Comparison of ENCODE assay signal across 15 cellular contexts in the genomic region with DNA sequence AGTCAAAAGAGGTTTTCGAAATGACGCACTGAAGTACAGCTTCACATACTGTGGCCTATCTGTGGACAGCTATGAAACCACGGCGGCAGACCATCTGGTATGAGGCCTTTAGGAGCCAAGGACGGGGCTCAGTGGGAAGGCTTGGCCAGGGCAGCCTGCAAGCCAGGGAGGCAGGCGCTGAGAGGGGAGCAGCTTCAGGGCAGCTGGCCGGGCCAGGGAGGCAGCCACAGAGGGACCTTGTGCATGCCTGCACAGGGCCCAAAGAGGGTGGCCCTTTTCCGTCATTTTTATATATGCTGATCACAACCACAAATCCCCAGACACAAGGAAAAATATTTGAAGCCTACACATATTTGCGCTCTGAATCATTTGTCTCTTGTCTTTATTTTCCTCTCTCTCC. TPM values are rescaled to one million over a fixed set of nuclear protein-coding genes. Genes with fewer than 3 reads are reported as not detected.
DNase-seq lines count a peak whose midpoint lies in the region; ATAC-seq lines count a peak whose summit lies in the region.
"Had no signal": no experiment of that assay in that cellular context is flagged by ENCODE, and none has a peak within 500 bp of the region (broad histone marks: within the 10 kb centered on the region; RNA-seq: fewer than 3 reads in every experiment).

No MANE protein-coding gene starts in this region.

- peak overlapping the region; percentile 93 for H3K27ac ChIP-seq in stomach smooth muscle (ENCODE audit: low read length)
- H3K27ac ChIP-seq: WERI-Rb-1 had no signal

- H3K9ac ChIP-seq in stomach smooth muscle (ENCODE audit: low read length in 2 of 2), result no peak overlapping the region

- H3K4me3 ChIP-seq in MG63, result no peak overlapping the region
- peak overlapping the region in 1 of 2 donors; percentile 44 for H3K4me3 ChIP-seq in stomach smooth muscle (ENCODE audit: low read length in 2 of 2)
- H3K4me3 ChIP-seq: HAP-1 had no signal

- H3K4me1 ChIP-seq in stomach smooth muscle (ENCODE audit: control insufficient read depth, insufficient read depth, low read length), result peaks cover 60% of the 10 kb centered on the region
- H3K4me1 ChIP-seq: HAP-1 had no signal

- ATAC-seq in left ventricle myocardium superior (peak; percentile 59), HG02981 (IDR thresholded peaks at IDR 0.05; ENCODE audit: unreplicated experiment) (no peak), GM19324 (IDR thresholded peaks at IDR 0.05; ENCODE audit: low FRiP score, unreplicated experiment) (no peak)
- ATAC-seq: esophagus mucosa; stimulated activated naive CD8-positive, alpha-beta T cell treated with anti-CD3 and anti-CD28 coated beads, Interleukin-15, Interleukin-2, amounts not matched to agents 100 U/mL and 50 U/mL, for 24 hours had no signal

- H3K9me3 ChIP-seq in MG63 (no peaks in the 10 kb centered on the region), stomach smooth muscle (ENCODE audit: control insufficient read depth in 2 of 2, low read length in 2 of 2) (no peaks in the 10 kb centered on the region)
- H3K9me3 ChIP-seq: HAP-1 had no signal

- peak; percentile 30 for DNase-seq in MG63
- DNase-seq in dermis blood vessel endothelial cell, result peak; percentile 5
- peak; percentile 72 for DNase-seq in left ventricle myocardium superior
- DNase-seq in activated CD8-positive, alpha-beta memory T cell treated with anti-CD3 and anti-CD28 coated beads, Interleukin-2, amount 50 U/mL, for 4 hours, result no peak
- DNase-seq in middle frontal gyrus (ENCODE audit: extremely low spot score, low spot score), result no peak
- DNase-seq: activated naive CD4-positive, alpha-beta T cell treated with anti-CD3 and anti-CD28 coated beads, Interleukin-2, amount 10 ng/mL, durations not matched to agents 7 days and 5 days; DMS79 treated with DMSO at 0.1 percent for 48 hours; MV-4-11; stimulated activated naive CD8-positive, alpha-beta T cell treated with anti-CD3 and anti-CD28 coated beads, Interleukin-15, Interleukin-2, amounts not matched to agents 100 U/mL and 50 U/mL, for 24 hours; WERI-Rb-1 had no signal

- intact Hi-C loops in left ventricle myocardium superior (cut with micrococcal nuclease), result no loop called here

- no peaks in the 10 kb centered on the region for H3K27me3 ChIP-seq in MG63
- H3K27me3 ChIP-seq in stomach smooth muscle (ENCODE audit: control insufficient read depth in 1 of 2, insufficient read depth in 2 of 2, low read length in 2 of 2), result no peaks in the 10 kb centered on the region

- H3K36me3 ChIP-seq in MG63 (peaks cover 5% of the 10 kb centered on the region), stomach smooth muscle (ENCODE audit: control insufficient read depth in 2 of 2, insufficient read depth in 2 of 2, low read length in 2 of 2) (peaks cover 7 to 8% of the 10 kb centered on the region in 2 donors)
- H3K36me3 ChIP-seq: HAP-1, WERI-Rb-1 had no signal

RNA-seq across cellular contexts. Expression of gene CALD1, which starts 13.5 kb away (rescaled TPM):
- 53.1 and 68.3 TPM in 2 replicates for total RNA-seq in MG63 (2014; rRNA removed; shearing (Covaris generic); ENCODE audit: low replicate concordance)
- total RNA-seq in dermis blood vessel endothelial cell (228 and 258 TPM in 2 replicates), left ventricle myocardium superior (118 TPM)

Comparison
In these comparisons a context has a peak if more than half of its experiments do, and no peak if none do; other contexts are left out.
1. DNase-seq: peak in MG63 (single experiment), dermis blood vessel endothelial cell (single experiment) and left ventricle myocardium superior (single experiment); none in activated CD8-positive, alpha-beta memory T cell treated with anti-CD3 and anti-CD28 coated beads, Interleukin-2, amount 50 U/mL, for 4 hours (single experiment) and middle frontal gyrus (single experiment).